ENCODE assay signal across 1 cellular context in genomic region chr13:114058051-114058867, GRCh38.
TF ChIP-seq lines count a peak whose summit lies in the region.

No MANE protein-coding gene starts in this region.

TF ChIP-seq in GM12878, 131 proteins besides CTCF, POLR2A, EP300 and RAD21 (continued from another document):
- no peak for TF ChIP-seq EGR1 (IDR thresholded peaks at IDR 0.05; ENCODE audit: borderline replicate concordance in 1 of 2, low read depth in 2 of 2, low read length in 2 of 2)
- no peak for TF ChIP-seq E2F8 (IDR thresholded peaks at IDR 0.05; ENCODE audit: low read depth, partially characterized antibody)
- TF ChIP-seq BRCA1 (IDR thresholded peaks at IDR 0.05; ENCODE audit: low read depth, low read length), result no peak
- TF ChIP-seq TARDBP (IDR thresholded peaks at IDR 0.05; ENCODE audit: borderline replicate concordance), result no peak
